ENCODE assay signal across 1 cellular context in the genomic region with DNA sequence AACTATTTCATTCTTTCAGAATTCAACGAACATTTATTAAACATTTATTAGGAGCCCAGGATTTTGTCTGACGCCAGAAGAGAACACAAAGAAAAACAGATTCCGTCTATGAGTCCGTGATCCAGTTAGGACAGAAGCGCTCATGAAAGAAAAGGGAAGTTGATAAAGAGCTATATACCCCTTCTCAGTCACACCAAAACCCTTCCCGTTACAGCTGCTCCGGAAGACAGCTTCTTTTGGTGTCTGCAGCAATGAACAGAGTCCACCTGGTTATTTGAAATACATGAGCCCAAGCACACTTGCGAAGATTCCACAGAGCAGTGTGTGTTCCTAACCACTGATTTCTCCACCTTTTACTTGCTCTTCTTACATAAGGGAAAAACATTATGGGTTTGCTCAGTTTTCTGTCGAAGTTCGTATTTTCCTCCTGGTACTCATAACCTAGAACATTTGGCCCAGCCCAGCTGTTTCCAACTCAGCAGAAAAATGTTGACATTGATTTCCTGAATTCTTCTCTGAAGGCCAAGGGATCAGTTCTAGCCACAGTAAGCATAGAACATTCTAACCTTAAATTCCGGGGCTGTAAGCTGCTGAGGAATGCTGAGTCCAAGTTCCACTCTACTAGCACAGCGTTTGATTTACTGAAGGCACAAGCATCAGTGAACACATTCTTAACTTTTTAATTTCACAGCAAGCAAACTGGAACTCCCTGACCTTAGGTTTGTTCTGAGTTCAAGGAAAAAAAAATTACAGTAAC.
TF ChIP-seq lines count a peak whose summit lies in the region.

No MANE protein-coding gene starts in this region.

TF ChIP-seq in GM12878, 131 proteins besides CTCF, POLR2A, EP300 and RAD21:
- TF ChIP-seq SPI1 (IDR thresholded peaks at IDR 0.05; ENCODE audit: borderline replicate concordance, insufficient read depth, low read depth, low read length) (0 out of 2 replicates have a peak, but pooled peaks have one; percentile 10), STAT3 (IDR thresholded peaks at IDR 0.05; ENCODE audit: low read depth, low read length) (no peak), BACH1 (IDR thresholded peaks at IDR 0.05; ENCODE audit: borderline replicate concordance) (no peak), PAX8 (IDR thresholded peaks at IDR 0.05) (no peak)
- TF ChIP-seq, protein P1, sequence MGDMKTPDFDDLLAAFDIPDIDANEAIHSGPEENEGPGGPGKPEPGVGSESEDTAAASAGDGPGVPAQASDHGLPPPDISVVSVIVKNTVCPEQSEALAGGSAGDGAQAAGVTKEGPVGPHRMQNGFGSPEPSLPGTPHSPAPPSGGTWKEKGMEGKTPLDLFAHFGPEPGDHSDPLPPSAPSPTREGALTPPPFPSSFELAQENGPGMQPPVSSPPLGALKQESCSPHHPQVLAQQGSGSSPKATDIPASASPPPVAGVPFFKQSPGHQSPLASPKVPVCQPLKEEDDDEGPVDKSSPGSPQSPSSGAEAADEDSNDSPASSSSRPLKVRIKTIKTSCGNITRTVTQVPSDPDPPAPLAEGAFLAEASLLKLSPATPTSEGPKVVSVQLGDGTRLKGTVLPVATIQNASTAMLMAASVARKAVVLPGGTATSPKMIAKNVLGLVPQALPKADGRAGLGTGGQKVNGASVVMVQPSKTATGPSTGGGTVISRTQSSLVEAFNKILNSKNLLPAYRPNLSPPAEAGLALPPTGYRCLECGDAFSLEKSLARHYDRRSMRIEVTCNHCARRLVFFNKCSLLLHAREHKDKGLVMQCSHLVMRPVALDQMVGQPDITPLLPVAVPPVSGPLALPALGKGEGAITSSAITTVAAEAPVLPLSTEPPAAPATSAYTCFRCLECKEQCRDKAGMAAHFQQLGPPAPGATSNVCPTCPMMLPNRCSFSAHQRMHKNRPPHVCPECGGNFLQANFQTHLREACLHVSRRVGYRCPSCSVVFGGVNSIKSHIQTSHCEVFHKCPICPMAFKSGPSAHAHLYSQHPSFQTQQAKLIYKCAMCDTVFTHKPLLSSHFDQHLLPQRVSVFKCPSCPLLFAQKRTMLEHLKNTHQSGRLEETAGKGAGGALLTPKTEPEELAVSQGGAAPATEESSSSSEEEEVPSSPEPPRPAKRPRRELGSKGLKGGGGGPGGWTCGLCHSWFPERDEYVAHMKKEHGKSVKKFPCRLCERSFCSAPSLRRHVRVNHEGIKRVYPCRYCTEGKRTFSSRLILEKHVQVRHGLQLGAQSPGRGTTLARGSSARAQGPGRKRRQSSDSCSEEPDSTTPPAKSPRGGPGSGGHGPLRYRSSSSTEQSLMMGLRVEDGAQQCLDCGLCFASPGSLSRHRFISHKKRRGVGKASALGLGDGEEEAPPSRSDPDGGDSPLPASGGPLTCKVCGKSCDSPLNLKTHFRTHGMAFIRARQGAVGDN (IDR thresholded peaks at IDR 0.05), result no peak
- TF ChIP-seq, protein P2, sequence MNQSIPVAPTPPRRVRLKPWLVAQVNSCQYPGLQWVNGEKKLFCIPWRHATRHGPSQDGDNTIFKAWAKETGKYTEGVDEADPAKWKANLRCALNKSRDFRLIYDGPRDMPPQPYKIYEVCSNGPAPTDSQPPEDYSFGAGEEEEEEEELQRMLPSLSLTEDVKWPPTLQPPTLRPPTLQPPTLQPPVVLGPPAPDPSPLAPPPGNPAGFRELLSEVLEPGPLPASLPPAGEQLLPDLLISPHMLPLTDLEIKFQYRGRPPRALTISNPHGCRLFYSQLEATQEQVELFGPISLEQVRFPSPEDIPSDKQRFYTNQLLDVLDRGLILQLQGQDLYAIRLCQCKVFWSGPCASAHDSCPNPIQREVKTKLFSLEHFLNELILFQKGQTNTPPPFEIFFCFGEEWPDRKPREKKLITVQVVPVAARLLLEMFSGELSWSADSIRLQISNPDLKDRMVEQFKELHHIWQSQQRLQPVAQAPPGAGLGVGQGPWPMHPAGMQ (IDR thresholded peaks at IDR 0.05; ENCODE audit: borderline replicate concordance), result no peak
